ENCODE assay signal across 1 cellular context in the genomic region with DNA sequence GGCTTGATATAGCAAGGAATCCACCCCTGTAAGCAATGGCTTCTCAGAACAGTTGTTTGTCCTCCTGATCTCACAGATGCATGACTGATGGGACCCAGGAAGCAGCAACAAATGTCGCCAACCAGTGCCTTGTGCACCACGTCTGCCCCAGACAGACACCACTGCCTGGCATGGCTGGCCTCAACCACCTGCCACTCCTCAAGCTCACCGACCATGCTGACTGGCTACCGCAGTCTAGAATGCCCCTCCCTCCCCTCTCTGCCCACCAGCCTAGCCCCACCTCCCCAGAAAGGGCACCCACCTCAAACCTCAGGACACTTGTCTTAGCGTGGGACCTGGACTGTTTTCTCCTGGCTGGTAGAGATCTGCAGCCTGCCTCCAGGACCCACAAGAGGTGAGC.
TF ChIP-seq lines count a peak whose summit lies in the region.

No MANE protein-coding gene starts in this region.

TF ChIP-seq in HepG2, 621 proteins besides CTCF, POLR2A, EP300 and RAD21:
- TF ChIP-seq, protein P1, sequence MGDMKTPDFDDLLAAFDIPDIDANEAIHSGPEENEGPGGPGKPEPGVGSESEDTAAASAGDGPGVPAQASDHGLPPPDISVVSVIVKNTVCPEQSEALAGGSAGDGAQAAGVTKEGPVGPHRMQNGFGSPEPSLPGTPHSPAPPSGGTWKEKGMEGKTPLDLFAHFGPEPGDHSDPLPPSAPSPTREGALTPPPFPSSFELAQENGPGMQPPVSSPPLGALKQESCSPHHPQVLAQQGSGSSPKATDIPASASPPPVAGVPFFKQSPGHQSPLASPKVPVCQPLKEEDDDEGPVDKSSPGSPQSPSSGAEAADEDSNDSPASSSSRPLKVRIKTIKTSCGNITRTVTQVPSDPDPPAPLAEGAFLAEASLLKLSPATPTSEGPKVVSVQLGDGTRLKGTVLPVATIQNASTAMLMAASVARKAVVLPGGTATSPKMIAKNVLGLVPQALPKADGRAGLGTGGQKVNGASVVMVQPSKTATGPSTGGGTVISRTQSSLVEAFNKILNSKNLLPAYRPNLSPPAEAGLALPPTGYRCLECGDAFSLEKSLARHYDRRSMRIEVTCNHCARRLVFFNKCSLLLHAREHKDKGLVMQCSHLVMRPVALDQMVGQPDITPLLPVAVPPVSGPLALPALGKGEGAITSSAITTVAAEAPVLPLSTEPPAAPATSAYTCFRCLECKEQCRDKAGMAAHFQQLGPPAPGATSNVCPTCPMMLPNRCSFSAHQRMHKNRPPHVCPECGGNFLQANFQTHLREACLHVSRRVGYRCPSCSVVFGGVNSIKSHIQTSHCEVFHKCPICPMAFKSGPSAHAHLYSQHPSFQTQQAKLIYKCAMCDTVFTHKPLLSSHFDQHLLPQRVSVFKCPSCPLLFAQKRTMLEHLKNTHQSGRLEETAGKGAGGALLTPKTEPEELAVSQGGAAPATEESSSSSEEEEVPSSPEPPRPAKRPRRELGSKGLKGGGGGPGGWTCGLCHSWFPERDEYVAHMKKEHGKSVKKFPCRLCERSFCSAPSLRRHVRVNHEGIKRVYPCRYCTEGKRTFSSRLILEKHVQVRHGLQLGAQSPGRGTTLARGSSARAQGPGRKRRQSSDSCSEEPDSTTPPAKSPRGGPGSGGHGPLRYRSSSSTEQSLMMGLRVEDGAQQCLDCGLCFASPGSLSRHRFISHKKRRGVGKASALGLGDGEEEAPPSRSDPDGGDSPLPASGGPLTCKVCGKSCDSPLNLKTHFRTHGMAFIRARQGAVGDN (CRISPR knock-in tag; IDR thresholded peaks at IDR 0.05) = peak; percentile 23; the same call in 1 of the 2 replicates
- no peak for TF ChIP-seq ZNF7 (CRISPR knock-in tag; IDR thresholded peaks at IDR 0.05)
- TF ChIP-seq SRSF9 (IDR thresholded peaks at IDR 0.05; ENCODE audit: borderline replicate concordance, insufficient read depth, low read depth, low read length, poor library complexity, severe bottlenecking) = no peak
- no peak for TF ChIP-seq E2F5 (CRISPR knock-in tag; conservative IDR thresholded peaks at IDR 0.05)
- TF ChIP-seq PAF1 (CRISPR knock-in tag; IDR thresholded peaks at IDR 0.05) = no peak
- no peak for TF ChIP-seq TOPORS (CRISPR knock-in tag; IDR thresholded peaks at IDR 0.05)
- no peak for TF ChIP-seq KDM1A (CRISPR knock-in tag; IDR thresholded peaks at IDR 0.05)
